Comparison of ENCODE assay signal across 14 cellular contexts in genomic region chr4:13921805-13922204, GRCh38.
A peak's percentile ranks its signal among the peaks of the same experiment; 100 is the strongest.
DNase-seq lines count a peak whose midpoint lies in the region; ATAC-seq and TF ChIP-seq lines count a peak whose summit lies in the region.
"Had no signal": no experiment of that assay in that cellular context is flagged by ENCODE, and none has a peak within 500 bp of the region (broad histone marks: within the 10 kb centered on the region; RNA-seq: fewer than 3 reads in every experiment).

No MANE protein-coding gene starts in this region.

- peaks cover 5 to 8% of the 10 kb centered on the region in 2 donors for H3K9me3 Mint-ChIP-seq in activated naive CD4-positive, alpha-beta T cell treated with anti-CD3 and anti-CD28 coated beads, Interleukin-2, amount 50 U/mL, for 72 hours

- WGBS in smooth muscle cell (ENCODE audit: low lambda C conversion rate), result 7% methylated on average over 1 of the region's 1 CpG

- no peaks in the 10 kb centered on the region for H3K36me3 ChIP-seq in smooth muscle cell (ENCODE audit: low read depth)
- H3K36me3 ChIP-seq: thyroid gland had no signal

- DNase-seq in RPMI7951 (ENCODE audit: low read depth), result peak; percentile 87
- peak; percentile 82 for DNase-seq in fibroblast of mammary gland (ENCODE audit: low read depth)
- DNase-seq in smooth muscle cell (lab: John Stamatoyannopoulos, UW; ENCODE audit: unreplicated experiment), result no peak
- no peak for DNase-seq in activated gamma-delta T cell (lab: John Stamatoyannopoulos, UW)
- DNase-seq in G401 (ENCODE audit: low spot score), result no peak
- DNase-seq in activated naive CD4-positive, alpha-beta T cell treated with anti-CD3 and anti-CD28 coated beads, Interleukin-2, amount 50 U/mL, for 72 hours (ENCODE audit: low spot score in 2 of 2), result no peak
- DNase-seq: activated effector memory CD4-positive, alpha-beta T cell treated with Interleukin-2 at 50 U/mL for 16 hours; effector CD8-positive, alpha-beta T cell; naive thymus-derived CD4-positive, alpha-beta T cell; NCI-H1105 treated with DMSO at 0.1 percent for 48 hours; thyroid gland had no signal

- H3K27ac ChIP-seq in smooth muscle cell (ENCODE audit: low read depth), result peak overlapping the region; percentile 95
- H3K27ac ChIP-seq: SK-N-MC, thyroid gland had no signal

- no peak for TF ChIP-seq CTCF in fibroblast of mammary gland (conservative IDR thresholded peaks at IDR 0.05; ENCODE audit: control insufficient read depth, insufficient read depth, low read depth, low read length)
- TF ChIP-seq CTCF in smooth muscle cell (IDR thresholded peaks at IDR 0.05; ENCODE audit: borderline replicate concordance, insufficient read depth, poor library complexity, severe bottlenecking), result no peak

- H3K4me3 ChIP-seq in fibroblast of mammary gland (ENCODE audit: control insufficient read depth, low read depth, low read length) (no peak overlapping the region), smooth muscle cell (no peak overlapping the region)
- H3K4me3 ChIP-seq: SK-N-MC, thyroid gland had no signal

- H3K4me1 ChIP-seq in smooth muscle cell (ENCODE audit: low read depth), result peaks cover 6% of the 10 kb centered on the region
- H3K4me1 ChIP-seq: thyroid gland had no signal

- no peaks in the 10 kb centered on the region for H3K79me2 ChIP-seq in smooth muscle cell (ENCODE audit: low read depth)

- peak overlapping the region; percentile 81 for H3K9ac ChIP-seq in smooth muscle cell (ENCODE audit: low read depth)

- H3F3A ChIP-seq in smooth muscle cell (ENCODE audit: low read depth), result peaks cover 32% of the 10 kb centered on the region

- no peak overlapping the region for H2AFZ ChIP-seq in smooth muscle cell (ENCODE audit: low read depth)

- no peaks in the 10 kb centered on the region for H3K27me3 ChIP-seq in smooth muscle cell (ENCODE audit: low read depth)
- H3K27me3 ChIP-seq: thyroid gland had no signal

- no peaks in the 10 kb centered on the region for H3K9me3 ChIP-seq in smooth muscle cell (replicated peaks; ENCODE audit: low read depth)
- H3K9me3 ChIP-seq: thyroid gland had no signal

- no peaks in the 10 kb centered on the region for H3K36me3 Mint-ChIP-seq in activated naive CD4-positive, alpha-beta T cell treated with anti-CD3 and anti-CD28 coated beads, Interleukin-2, amount 50 U/mL, for 72 hours
- H3K36me3 Mint-ChIP-seq: IgD-negative memory B cell had no signal

- in situ Hi-C loops in G401 (cut with HindIII; ENCODE audit: low sequenced_read_pairs), result no loop called here

- no peaks in the 10 kb centered on the region for H4K20me1 ChIP-seq in smooth muscle cell (ENCODE audit: low read depth)

- H3K27ac Mint-ChIP-seq in activated naive CD4-positive, alpha-beta T cell treated with anti-CD3 and anti-CD28 coated beads, Interleukin-2, amount 50 U/mL, for 72 hours, result peak overlapping the region in 1 of 2 donors; percentile 67
- H3K27ac Mint-ChIP-seq: IgD-negative memory B cell; naive thymus-derived CD4-positive, alpha-beta T cell had no signal

- ATAC-seq in GM21526 (IDR thresholded peaks at IDR 0.05; ENCODE audit: low FRiP score, unreplicated experiment), result peak; percentile 18
- ATAC-seq in activated naive CD4-positive, alpha-beta T cell treated with anti-CD3 and anti-CD28 coated beads, Interleukin-2, amount 50 U/mL, for 72 hours, result no peak
- ATAC-seq: naive thymus-derived CD4-positive, alpha-beta T cell had no signal

- peak overlapping the region; percentile 71 for H3K4me2 ChIP-seq in smooth muscle cell

Comparison
In these comparisons a context has a peak if more than half of its experiments do, and no peak if none do; other contexts are left out.
1. DNase-seq: peak in RPMI7951 (single experiment) and fibroblast of mammary gland (single experiment); none in smooth muscle cell (single experiment), activated gamma-delta T cell (single experiment), G401 (single experiment) and activated naive CD4-positive, alpha-beta T cell treated with anti-CD3 and anti-CD28 coated beads, Interleukin-2, amount 50 U/mL, for 72 hours (0 of 2).